ENCODE assay signal across 8 cellular contexts in the genomic region with DNA sequence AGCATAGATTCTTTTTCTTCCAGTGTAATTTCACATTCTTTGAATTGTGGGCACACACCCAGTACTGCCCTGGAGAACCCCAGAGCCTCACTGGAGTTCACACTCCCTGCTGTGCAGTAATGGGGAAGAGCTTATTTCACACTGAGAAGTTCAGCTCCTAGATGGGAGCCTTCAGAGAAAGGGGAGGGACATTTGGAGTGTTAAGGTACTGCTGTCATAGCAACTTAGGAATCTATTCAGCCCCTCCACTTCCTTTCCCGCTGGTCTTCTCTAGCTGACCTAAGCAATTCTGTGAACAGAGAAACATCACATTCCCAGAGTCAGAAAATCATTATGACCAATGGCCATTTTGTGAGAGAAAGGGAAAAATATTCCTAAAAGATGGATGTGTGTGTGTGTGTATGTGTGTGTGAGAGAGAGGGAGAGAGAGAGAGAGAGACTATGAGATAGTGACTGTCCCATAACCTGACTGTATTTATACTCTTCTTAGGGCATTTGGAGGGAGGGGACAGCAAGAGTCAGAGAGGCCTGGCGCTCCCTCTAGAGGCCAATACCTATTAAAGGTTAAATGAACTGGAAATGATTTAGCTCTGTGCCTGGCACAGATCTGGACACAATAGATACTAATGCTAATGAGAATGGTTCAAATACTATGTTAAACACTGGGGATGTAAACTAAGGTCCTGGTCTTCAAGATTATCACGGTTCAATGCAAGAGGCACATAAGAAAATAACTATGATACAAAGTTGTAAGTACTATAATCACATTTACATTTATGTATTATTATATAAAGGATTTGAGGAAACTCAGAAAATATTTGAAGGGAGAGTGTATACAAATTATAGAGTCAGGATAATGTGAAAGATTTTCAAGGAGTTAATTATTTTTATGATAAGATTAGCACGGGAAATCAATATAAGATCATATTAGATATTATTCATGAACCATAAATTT. TPM values are rescaled to one million over a fixed set of nuclear protein-coding genes. Genes with fewer than 3 reads are reported as not detected.
DNase-seq lines count a peak whose midpoint lies in the region; ATAC-seq and TF ChIP-seq lines count a peak whose summit lies in the region.

No MANE protein-coding gene starts in this region.

- H3K4me3 ChIP-seq in cardiac fibroblast (replicated peaks in 1 of 2; ENCODE audit: low read depth in 2 of 2, low read length in 2 of 2) (no peak overlapping the region), kidney epithelial cell (ENCODE audit: low read depth, low read length) (no peak overlapping the region)

- TF ChIP-seq CTCF in GM12872 (IDR thresholded peaks at IDR 0.05; ENCODE audit: insufficient read depth, low read depth, low read length) (peak; percentile 78), cardiac fibroblast (IDR thresholded peaks at IDR 0.05; ENCODE audit: low read depth, low read length) (peak; percentile 70), kidney epithelial cell (IDR thresholded peaks at IDR 0.05; ENCODE audit: insufficient read depth, low read length, poor library complexity, severe bottlenecking) (peak; percentile 73)

- H3K36me3 ChIP-seq in kidney epithelial cell (ENCODE audit: control insufficient read depth, insufficient read depth, low read length) = no peaks in the 10 kb centered on the region

- in situ Hi-C loops in SK-MEL-5 (cut with HindIII; ENCODE audit: low pct_unique_long_range_greater_than_20kb, low sequenced_read_pairs) = no loop called here

- DNase-seq in 8988T = peak; percentile 16
- DNase-seq in LoVo (ENCODE audit: low spot score) = peak; percentile 43
- peak; percentile 83 for DNase-seq in SK-MEL-5 (ENCODE audit: low read depth, low spot score)
- DNase-seq in cardiac fibroblast (ENCODE audit: low read depth in 2 of 2) = peak; percentile 69 to 70
- DNase-seq in kidney epithelial cell (ENCODE audit: low read depth) = no peak
- DNase-seq in stimulated activated CD4-positive, alpha-beta T cell treated with anti-CD3 and anti-CD28 coated beads, Interleukin-4, amount 100 ng/mL, for 24 hours = peak; percentile 48

- peak; percentile 91 for ATAC-seq in HG02571 (IDR thresholded peaks at IDR 0.05; ENCODE audit: unreplicated experiment)

- H3K27me3 ChIP-seq in kidney epithelial cell (ENCODE audit: control insufficient read depth, insufficient read depth, low read length) = no peaks in the 10 kb centered on the region

RNA-seq across cellular contexts. Expression of a gene that starts 41.5 kb away (rescaled TPM):
- 87.2 and 94.4 TPM in 2 replicates for total RNA-seq in SK-MEL-5 (2014; rRNA removed; shearing (Covaris generic))
- polyA plus RNA-seq in SK-MEL-5 (2015; cell fraction: cytosol; rRNA removed) = 93.7 and 98.0 TPM in 2 replicates
- polyA plus RNA-seq in SK-MEL-5 (2015; cell fraction: nucleus; rRNA removed) = 76.0 and 96.4 TPM in 2 replicates
- total RNA-seq in kidney epithelial cell = 45.3 and 59.1 TPM in 2 replicates
